In genomic region chr2:105068387-105068786, GRCh38 we compare ENCODE assay signal across 25 cellular contexts.
"Had no signal": no experiment of that assay in that cellular context is flagged by ENCODE, and none has a peak within 500 bp of the region (broad histone marks: within the 10 kb centered on the region; RNA-seq: fewer than 3 reads in every experiment).

No MANE protein-coding gene starts in this region.

- H3K36me3 Mint-ChIP-seq: natural killer cell treated with Interleukin-12 subunit alpha and Interleukin-12 subunit beta and Interleukin-15 and Interleukin-18, amount 100 ng/mL, for 72 hours had no signal

- H3K27ac Mint-ChIP-seq: naive thymus-derived CD4-positive, alpha-beta T cell; progenitor cell of endocrine pancreas; stimulated activated effector memory CD8-positive, alpha-beta T cell treated with anti-CD3 and anti-CD28 coated beads, Interleukin-12 subunit alpha, Interleukin-12 subunit beta, amount 100 ng/mL, for 72 hours; stimulated activated naive CD8-positive, alpha-beta T cell treated with anti-CD3 and anti-CD28 coated beads, Interleukin-15, Interleukin-2, amounts not matched to agents 100 ng/mL and 50 ng/mL, for 24 hours; type B pancreatic cell had no signal

- DNase-seq: kidney glomerular epithelial cell; left cardiac atrium; left lung; lower lobe of right lung; mammary epithelial cell; mesenchymal stem cell; naive thymus-derived CD4-positive, alpha-beta T cell; ovary; retina; right cardiac atrium; spleen; stimulated activated CD4-positive, alpha-beta T cell treated with anti-CD3 and anti-CD28 coated beads, Interleukin-4, amount 100 ng/mL, for 24 hours; stimulated activated naive CD4-positive, alpha-beta T cell; tibial artery; uterus had no signal

- H3K27me3 ChIP-seq: hepatocyte, left lung, ovary, spleen, suprapubic skin, tibial artery, uterus had no signal

- H3K9me3 Mint-ChIP-seq: naive thymus-derived CD4-positive, alpha-beta T cell; natural killer cell treated with Interleukin-12 subunit alpha and Interleukin-12 subunit beta and Interleukin-15 and Interleukin-18, amount 100 ng/mL, for 72 hours; stimulated activated effector memory CD8-positive, alpha-beta T cell treated with anti-CD3 and anti-CD28 coated beads, Interleukin-12 subunit alpha, Interleukin-12 subunit beta, amount 100 ng/mL, for 72 hours; stimulated activated naive CD8-positive, alpha-beta T cell treated with anti-CD3 and anti-CD28 coated beads, Interleukin-15, Interleukin-2, amounts not matched to agents 100 ng/mL and 50 ng/mL, for 24 hours; type B pancreatic cell had no signal

- H3K27me3 Mint-ChIP-seq: naive thymus-derived CD4-positive, alpha-beta T cell; natural killer cell treated with Interleukin-12 subunit alpha and Interleukin-12 subunit beta and Interleukin-15 and Interleukin-18, amount 100 ng/mL, for 72 hours; progenitor cell of endocrine pancreas; stimulated activated naive CD8-positive, alpha-beta T cell treated with anti-CD3 and anti-CD28 coated beads, Interleukin-15, Interleukin-2, amounts not matched to agents 100 ng/mL and 50 ng/mL, for 24 hours; type B pancreatic cell had no signal

- H3K4me3 Mint-ChIP-seq: naive thymus-derived CD4-positive, alpha-beta T cell; natural killer cell treated with Interleukin-12 subunit alpha and Interleukin-12 subunit beta and Interleukin-15 and Interleukin-18, amount 100 ng/mL, for 72 hours; stimulated activated effector memory CD8-positive, alpha-beta T cell treated with anti-CD3 and anti-CD28 coated beads, Interleukin-12 subunit alpha, Interleukin-12 subunit beta, amount 100 ng/mL, for 72 hours; stimulated activated naive CD8-positive, alpha-beta T cell treated with anti-CD3 and anti-CD28 coated beads, Interleukin-15, Interleukin-2, amounts not matched to agents 100 ng/mL and 50 ng/mL, for 24 hours; type B pancreatic cell had no signal

- H3K36me3 ChIP-seq: left lung, lower lobe of right lung, ovary, uterus had no signal

- ATAC-seq: left cardiac atrium; left lung; lower lobe of right lung; naive thymus-derived CD4-positive, alpha-beta T cell; natural killer cell treated with Interleukin-12 subunit alpha and Interleukin-12 subunit beta and Interleukin-15 and Interleukin-18, amount 100 ng/mL, for 72 hours; right cardiac atrium; sciatic nerve; stimulated activated effector memory CD8-positive, alpha-beta T cell treated with anti-CD3 and anti-CD28 coated beads, Interleukin-12 subunit alpha, Interleukin-12 subunit beta, amount 100 ng/mL, for 72 hours had no signal

- H3K4me3 ChIP-seq: hepatocyte, left lung, lower lobe of right lung, ovary, skin epidermis, spleen, suprapubic skin, thoracic aorta, tibial artery, uterus had no signal

- H3K27ac ChIP-seq: hepatocyte, left lung, lower lobe of right lung, ovary, skin epidermis, spleen, suprapubic skin, thoracic aorta, tibial artery, uterus had no signal

- H3K4me1 ChIP-seq: left lung, lower lobe of right lung, suprapubic skin, tibial artery, uterus had no signal

- H3K9me3 ChIP-seq: left lung, lower lobe of right lung, ovary, spleen, suprapubic skin, thoracic aorta, tibial artery, uterus had no signal
